ENCODE assay signal across 14 cellular contexts in genomic region chr6:53959717-53960116, GRCh38.
"Had no signal": no experiment of that assay in that cellular context is flagged by ENCODE, and none has a peak within 500 bp of the region (broad histone marks: within the 10 kb centered on the region; RNA-seq: fewer than 3 reads in every experiment).

No MANE protein-coding gene starts in this region.

- H3K36me3 Mint-ChIP-seq: brain; natural killer cell; stimulated activated effector memory CD8-positive, alpha-beta T cell treated with anti-CD3 and anti-CD28 coated beads, Interleukin-12 subunit alpha, Interleukin-12 subunit beta, amount 100 ng/mL, for 72 hours had no signal

- H3K27ac Mint-ChIP-seq: activated B cell treated with CpG ODN at 0.5 μM for 24 hours; activated CD4-positive, alpha-beta T cell treated with anti-CD3 and anti-CD28 coated beads, Interleukin-2, amount 10 ng/mL, durations not matched to agents 24 days and 14 days; activated naive CD4-positive, alpha-beta T cell treated with anti-CD3 and anti-CD28 coated beads for 36 hours; brain; effector memory CD8-positive, alpha-beta T cell; natural killer cell; stimulated activated effector memory CD8-positive, alpha-beta T cell treated with anti-CD3 and anti-CD28 coated beads, Interleukin-12 subunit alpha, Interleukin-12 subunit beta, amount 100 ng/mL, for 72 hours; T-helper 17 cell had no signal

- H3K4me1 Mint-ChIP-seq: activated B cell treated with CpG ODN at 0.5 μM for 24 hours; activated CD4-positive, alpha-beta T cell treated with anti-CD3 and anti-CD28 coated beads, Interleukin-2, amount 10 ng/mL, durations not matched to agents 24 days and 14 days; central memory CD8-positive, alpha-beta T cell; natural killer cell; stimulated activated effector memory CD8-positive, alpha-beta T cell treated with anti-CD3 and anti-CD28 coated beads, Interleukin-12 subunit alpha, Interleukin-12 subunit beta, amount 100 ng/mL, for 72 hours had no signal

- DNase-seq: activated B cell treated with CpG ODN at 0.5 μM for 24 hours; activated naive CD4-positive, alpha-beta T cell treated with anti-CD3 and anti-CD28 coated beads for 36 hours; effector memory CD8-positive, alpha-beta T cell; natural killer cell; posterior cingulate gyrus; T-helper 17 cell had no signal

- H3K4me1 ChIP-seq: right atrium auricular region had no signal

- H3K27ac ChIP-seq: epithelial cell of prostate, right atrium auricular region, tibial nerve had no signal

- ATAC-seq: effector memory CD8-positive, alpha-beta T cell; left lobe of liver; natural killer cell; stimulated activated effector memory CD8-positive, alpha-beta T cell treated with anti-CD3 and anti-CD28 coated beads, Interleukin-12 subunit alpha, Interleukin-12 subunit beta, amount 100 ng/mL, for 72 hours; T-helper 17 cell had no signal

- H3K36me3 ChIP-seq: right atrium auricular region, tibial nerve had no signal

- H3K9me3 Mint-ChIP-seq: activated B cell treated with CpG ODN at 0.5 μM for 24 hours; activated CD4-positive, alpha-beta T cell treated with anti-CD3 and anti-CD28 coated beads, Interleukin-2, amount 10 ng/mL, durations not matched to agents 24 days and 14 days; activated naive CD4-positive, alpha-beta T cell treated with anti-CD3 and anti-CD28 coated beads for 36 hours; brain; central memory CD8-positive, alpha-beta T cell; effector memory CD8-positive, alpha-beta T cell; natural killer cell; stimulated activated effector memory CD8-positive, alpha-beta T cell treated with anti-CD3 and anti-CD28 coated beads, Interleukin-12 subunit alpha, Interleukin-12 subunit beta, amount 100 ng/mL, for 72 hours had no signal

- H3K4me3 Mint-ChIP-seq: activated B cell treated with CpG ODN at 0.5 μM for 24 hours; activated CD4-positive, alpha-beta T cell treated with anti-CD3 and anti-CD28 coated beads, Interleukin-2, amount 10 ng/mL, durations not matched to agents 24 days and 14 days; activated naive CD4-positive, alpha-beta T cell treated with anti-CD3 and anti-CD28 coated beads for 36 hours; brain; central memory CD8-positive, alpha-beta T cell; effector memory CD8-positive, alpha-beta T cell; natural killer cell; stimulated activated effector memory CD8-positive, alpha-beta T cell treated with anti-CD3 and anti-CD28 coated beads, Interleukin-12 subunit alpha, Interleukin-12 subunit beta, amount 100 ng/mL, for 72 hours; T-helper 17 cell had no signal

- H3K27me3 ChIP-seq: right atrium auricular region, tibial nerve had no signal

- H3K9me3 ChIP-seq: right atrium auricular region, tibial nerve had no signal

- H3K4me3 ChIP-seq: right atrium auricular region, tibial nerve had no signal
